Comparison of ENCODE assay signal across 8 cellular contexts in genomic region chr14:105020815-105021655, GRCh38. TPM values are rescaled to one million over a fixed set of nuclear protein-coding genes. Genes with fewer than 3 reads are reported as not detected.
DNase-seq lines count a peak whose midpoint lies in the region; ATAC-seq and TF ChIP-seq lines count a peak whose summit lies in the region.

Gene CDCA4, minus strand, starts transcription at chr14:105021083. Its CDS starts 9,154 bp downstream, at chr14:105011929.

- peak within 1 kb of the TSS; percentile 90 for H3K4me3 ChIP-seq in BE2C (ENCODE audit: low read depth, low read length)
- peak within 1 kb of the TSS; percentile 99 for H3K4me3 ChIP-seq in colonic mucosa

- peak; percentile 61 for ATAC-seq in HG03457 (IDR thresholded peaks at IDR 0.05; ENCODE audit: unreplicated experiment)

- TF ChIP-seq CTCF in BE2C (IDR thresholded peaks at IDR 0.05; ENCODE audit: low read depth, low read length) (no peak), colonic mucosa (IDR thresholded peaks at IDR 0.05) (no peak)

- H3K9me3 ChIP-seq in BE2C (no peaks in the 10 kb centered on the region), colonic mucosa (no peaks in the 10 kb centered on the region)

- H3K4me1 ChIP-seq in BE2C = peaks cover 10% of the 10 kb centered on the region
- peaks cover 23% of the 10 kb centered on the region for H3K4me1 ChIP-seq in colonic mucosa

- H3K36me3 ChIP-seq in BE2C = peaks cover 22% of the 10 kb centered on the region
- no peaks in the 10 kb centered on the region for H3K36me3 ChIP-seq in colonic mucosa

- peak within 1 kb of the TSS; percentile 83 to 93 for H3K9ac ChIP-seq in colonic mucosa (ENCODE audit: low read depth in 2 of 2, low read length in 2 of 2)

- intact Hi-C loops in colonic mucosa (cut with DNase I) = no loop called here

- DNase-seq in BE2C (peak; percentile 99), GM19240 (ENCODE audit: insufficient read length, low spot score) (peak; percentile 96), NCI-H524 (lab: John Stamatoyannopoulos, UW) (peak; percentile 100), colonic mucosa (peak; percentile 97), left kidney (ENCODE audit: low read depth, low spot score) (peak; percentile 98)
- peak; percentile 98 for DNase-seq in activated CD4-positive, alpha-beta T cell treated with anti-CD3 and anti-CD28 coated beads for 48 hours
- peak; percentile 97 to 98 for DNase-seq in stimulated activated CD4-positive, alpha-beta T cell treated with anti-CD3 and anti-CD28 coated beads, Interleukin-2, amount 100 ng/mL, for 24 hours

- peak within 1 kb of the TSS; percentile 81 for H3K27ac ChIP-seq in colonic mucosa

- H3K27me3 ChIP-seq in BE2C (no peaks in the 10 kb centered on the region), colonic mucosa (no peaks in the 10 kb centered on the region)

RNA-seq across cellular contexts. Expression of gene CDCA4, which starts in this region (rescaled TPM):
- polyA plus RNA-seq in BE2C (2012; ENCODE audit: insufficient read depth, insufficient read length, low read depth) = 43.2 TPM
- total RNA-seq in colonic mucosa = 10 to 100 TPM in 1 of 2 donors, 1 to 10 TPM in 1; 8.3 to 16.3 TPM

Comparison
In these comparisons a context has a peak if more than half of its experiments do, and no peak if none do; other contexts are left out.
1. Peak in every context shown above with its lines: DNase-seq, ATAC-seq, H3K4me3 ChIP-seq and H3K27ac ChIP-seq.